In the genomic region with DNA sequence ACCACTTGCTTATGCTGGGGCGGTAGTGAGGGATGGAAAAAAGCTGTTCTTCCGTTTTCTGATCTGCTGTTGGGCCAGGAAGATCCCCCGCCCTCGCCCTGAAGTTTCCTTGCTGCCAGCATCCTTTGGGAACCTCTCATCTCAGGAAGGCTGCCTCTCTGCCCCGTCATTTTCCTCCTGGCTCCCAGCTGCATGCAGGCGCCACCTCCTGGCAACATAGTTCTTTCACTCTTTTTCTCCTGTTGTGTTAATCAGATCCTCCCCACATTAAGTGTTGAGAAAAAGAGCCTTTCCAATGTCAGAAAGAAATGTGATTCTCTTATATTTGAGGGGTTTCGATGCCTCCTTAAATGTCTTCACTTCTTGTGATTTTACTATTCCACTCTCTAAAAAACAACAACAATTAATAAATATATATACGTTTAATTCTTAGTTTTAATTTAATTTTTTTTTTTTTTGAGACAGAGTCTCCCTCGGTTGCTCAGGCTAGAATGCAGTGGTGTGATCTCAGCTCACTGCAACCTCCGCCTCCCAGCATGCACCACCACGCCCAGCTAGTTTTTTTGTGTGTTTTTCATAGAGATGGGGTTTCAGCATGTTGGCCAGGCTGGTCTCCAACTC, we compare ENCODE assay signal across 8 cellular contexts.
DNase-seq lines count a peak whose midpoint lies in the region; ATAC-seq and TF ChIP-seq lines count a peak whose summit lies in the region.

No MANE protein-coding gene starts in this region.

- no peaks in the 10 kb centered on the region for H3K36me3 ChIP-seq in CD4-positive, alpha-beta memory T cell (ENCODE audit: insufficient read depth, low read length)
- H3K36me3 ChIP-seq in SU-DHL-6 (ENCODE audit: low read length): no peaks in the 10 kb centered on the region
- H3K36me3 ChIP-seq in right atrium auricular region: no peaks in the 10 kb centered on the region

- no peaks in the 10 kb centered on the region for H3K27me3 ChIP-seq in CD4-positive, alpha-beta memory T cell (ENCODE audit: insufficient read depth, low read length)
- H3K27me3 ChIP-seq in SU-DHL-6 (ENCODE audit: low read length): no peaks in the 10 kb centered on the region
- no peaks in the 10 kb centered on the region for H3K27me3 ChIP-seq in right atrium auricular region

- H3K4me3 ChIP-seq in CD4-positive, alpha-beta memory T cell (ENCODE audit: low read length in 2 of 2): no peak overlapping the region
- no peak overlapping the region for H3K4me3 ChIP-seq in SU-DHL-6 (ENCODE audit: insufficient read depth, low read length, poor library complexity, severe bottlenecking)
- no peak overlapping the region for H3K4me3 ChIP-seq in right atrium auricular region

- peak; percentile 42 to 55 (median 52) for DNase-seq in CD4-positive, alpha-beta memory T cell
- DNase-seq in NCI-H1105 treated with DMSO at 0.1 percent for 48 hours (lab: John Stamatoyannopoulos, UW): peak; percentile 67
- peak in 51 of 56 donors; percentile 7 to 81 (median 47) for DNase-seq in amygdala (lab: John Stamatoyannopoulos, UW)
- peak; percentile 78 for DNase-seq in right atrium auricular region (ENCODE audit: low spot score)
- DNase-seq in sciatic nerve (ENCODE audit: low spot score): peak; percentile 87

- no peak overlapping the region for H3K4me2 ChIP-seq in SU-DHL-6 (ENCODE audit: low read depth, low read length, poor library complexity, severe bottlenecking)

- H3F3A ChIP-seq in SU-DHL-6 (ENCODE audit: insufficient read depth): no peaks in the 10 kb centered on the region

- POLR2A ChIA-PET in CD4-positive, alpha-beta memory T cell (lab: Charles Lee; ENCODE audit: partially characterized antibody): interaction anchor here (0.6 to 4.3 kb wide), 4 partner anchors 12 to 1510 kb away, joined by 3 to 34 read pairs (median 8); no protein-coding TSS in a partner anchor

- no peaks in the 10 kb centered on the region for H3K9me3 ChIP-seq in CD4-positive, alpha-beta memory T cell (ENCODE audit: control insufficient read depth in 1 of 2, low read length in 2 of 2)
- H3K9me3 ChIP-seq in SU-DHL-6 (ENCODE audit: insufficient read depth, low read length) (no peaks in the 10 kb centered on the region), right atrium auricular region (no peaks in the 10 kb centered on the region)

- H3K4me3 Mint-ChIP-seq in CD4-positive, alpha-beta memory T cell: peak overlapping the region in 2 of 8 donors; percentile 15 to 20

- H3K79me2 ChIP-seq in SU-DHL-6 (ENCODE audit: insufficient read depth, low read length): peaks cover 7% of the 10 kb centered on the region

- ATAC-seq in GM21515 (IDR thresholded peaks at IDR 0.05; ENCODE audit: unreplicated experiment) (peak; percentile 61), sciatic nerve (peak; percentile 87), GM18520 (IDR thresholded peaks at IDR 0.05; ENCODE audit: unreplicated experiment) (no peak)

- H2AFZ ChIP-seq in SU-DHL-6 (ENCODE audit: low read depth, low read length, severe bottlenecking): no peak overlapping the region

- peak overlapping the region in 4 of 7 donors; percentile 20 to 81 (median 54) for H3K27ac Mint-ChIP-seq in CD4-positive, alpha-beta memory T cell

- H3K4me1 Mint-ChIP-seq in CD4-positive, alpha-beta memory T cell: peaks cover 5 to 6% (median 5%) of the 10 kb centered on the region in 4 donors

- no peaks in the 10 kb centered on the region for H3K9me3 Mint-ChIP-seq in CD4-positive, alpha-beta memory T cell

- H3K9me2 ChIP-seq in SU-DHL-6 (replicated peaks; ENCODE audit: insufficient read depth, low read length): no peaks in the 10 kb centered on the region

- no peak overlapping the region for H3K27ac ChIP-seq in CD4-positive, alpha-beta memory T cell (ENCODE audit: low read depth, low read length)
- H3K27ac ChIP-seq in SU-DHL-6 (ENCODE audit: low read depth, low read length): no peak overlapping the region
- H3K27ac ChIP-seq in right atrium auricular region: no peak overlapping the region

- H3K4me1 ChIP-seq in CD4-positive, alpha-beta memory T cell (ENCODE audit: insufficient read depth, low read length): peaks cover 3% of the 10 kb centered on the region
- H3K4me1 ChIP-seq in right atrium auricular region: no peaks in the 10 kb centered on the region

- no peaks in the 10 kb centered on the region for H4K20me1 ChIP-seq in SU-DHL-6 (ENCODE audit: low read depth, low read length)

- H3K27me3 Mint-ChIP-seq in CD4-positive, alpha-beta memory T cell: no peaks in the 10 kb centered on the region

- peaks cover 2 to 7% of the 10 kb centered on the region in 2 donors for H3K36me3 Mint-ChIP-seq in CD4-positive, alpha-beta memory T cell

- TF ChIP-seq CTCF in SU-DHL-6 (IDR thresholded peaks at IDR 0.05; ENCODE audit: insufficient read depth, low read length, poor library complexity, severe bottlenecking) (peak; percentile 93), right atrium auricular region (IDR thresholded peaks at IDR 0.05) (peak; percentile 72 to 80)

- intact Hi-C loops in CD4-positive, alpha-beta memory T cell (cut with micrococcal nuclease): loop anchor here (1.0 kb wide), 4 partner anchors 13 to 293 kb away; a partner anchor contains a TSS
- intact Hi-C loops in sciatic nerve (cut with DNase I): loop anchor here (10.0 kb wide), 1 partner anchor 161 kb away; no protein-coding TSS in a partner anchor

- no peak overlapping the region for H3K9ac ChIP-seq in SU-DHL-6 (ENCODE audit: low read length)

- CTCF ChIA-PET in CD4-positive, alpha-beta memory T cell (lab: Charles Lee; ENCODE audit: partially characterized antibody): interaction anchor here (0.7 to 17.9 kb wide), 21 partner anchors 10 to 306 kb away, joined by 3 to 748 read pairs (median 4); a partner anchor contains a TSS
